In genomic region chr16:31106509-31107464, GRCh38 we compare ENCODE assay signal across 16 cellular contexts. TPM values are rescaled to one million over a fixed set of nuclear protein-coding genes. Genes with fewer than 3 reads are reported as not detected.
A peak's percentile ranks its signal among the peaks of the same experiment; 100 is the strongest.
DNase-seq lines count a peak whose midpoint lies in the region; ATAC-seq and TF ChIP-seq lines count a peak whose summit lies in the region.
"Had no signal": no experiment of that assay in that cellular context is flagged by ENCODE, and none has a peak within 500 bp of the region (broad histone marks: within the 10 kb centered on the region; RNA-seq: fewer than 3 reads in every experiment).

No MANE protein-coding gene starts in this region.

- TF ChIP-seq POLR2A in heart left ventricle (IDR thresholded peaks at IDR 0.05): no peak

- no peaks in the 10 kb centered on the region for H3K27me3 Mint-ChIP-seq in activated CD4-positive, alpha-beta T cell treated with anti-CD3 and anti-CD28 coated beads, Interleukin-2, amount 10 ng/mL, durations not matched to agents 7 days and 5 days
- no peaks in the 10 kb centered on the region for H3K27me3 Mint-ChIP-seq in dendritic cell treated with granulocyte-macrophage colony-stimulating factor and Interleukin-4, amounts not matched to agents 40 ng/mL and 50 ng/mL, for 4 days

- 71 to 84% (median 76%) methylated on average over 28 of the region's 28 CpGs for WGBS in psoas muscle, 3 donors
- 92 to 94% (median 93%) methylated on average over 28 of the region's 28 CpGs for WGBS in heart left ventricle, 4 donors

- no peaks in the 10 kb centered on the region for H4K20me1 ChIP-seq in OCI-LY3 (ENCODE audit: insufficient read depth, low read length)

- H3K4me3 ChIP-seq in OCI-LY3 (ENCODE audit: low read length): peak overlapping the region; percentile 79
- H3K4me3 ChIP-seq in psoas muscle: no peak overlapping the region
- no peak overlapping the region for H3K4me3 ChIP-seq in heart left ventricle
- H3K4me3 ChIP-seq: ovary had no signal

- H3K79me2 ChIP-seq in OCI-LY3 (ENCODE audit: low read length): peaks cover 10% of the 10 kb centered on the region; the same call in 1 of the 2 replicates

- H3K9me3 Mint-ChIP-seq in activated CD4-positive, alpha-beta T cell treated with anti-CD3 and anti-CD28 coated beads, Interleukin-2, amount 10 ng/mL, durations not matched to agents 7 days and 5 days: no peaks in the 10 kb centered on the region
- no peaks in the 10 kb centered on the region for H3K9me3 Mint-ChIP-seq in dendritic cell treated with granulocyte-macrophage colony-stimulating factor and Interleukin-4, amounts not matched to agents 40 ng/mL and 50 ng/mL, for 4 days

- H3K27ac ChIP-seq in OCI-LY3 (ENCODE audit: low read length) (no peak overlapping the region), psoas muscle (peak overlapping the region; percentile 90), heart left ventricle (peak overlapping the region in 6 of 12 donors; percentile 66 to 95 (median 79))

- H3K27me3 ChIP-seq in OCI-LY3 (ENCODE audit: low read depth, low read length) (no peaks in the 10 kb centered on the region), psoas muscle (ENCODE audit: insufficient read depth in 3 of 3, low read length in 2 of 3) (no peaks in the 10 kb centered on the region), heart left ventricle (no peaks in the 10 kb centered on the region)
- H3K27me3 ChIP-seq: esophagus squamous epithelium, ovary, tibial artery had no signal

- H3K9me3 ChIP-seq in OCI-LY3 (ENCODE audit: insufficient read depth, low read length) (no peaks in the 10 kb centered on the region), psoas muscle (no peaks in the 10 kb centered on the region), heart left ventricle (no peaks in the 10 kb centered on the region)
- H3K9me3 ChIP-seq: A549, esophagus squamous epithelium, ovary, tibial artery had no signal

- H3K4me1 Mint-ChIP-seq in activated CD4-positive, alpha-beta T cell treated with anti-CD3 and anti-CD28 coated beads, Interleukin-2, amount 10 ng/mL, durations not matched to agents 7 days and 5 days: peaks cover 29% of the 10 kb centered on the region
- peaks cover 44% of the 10 kb centered on the region for H3K4me1 Mint-ChIP-seq in dendritic cell treated with granulocyte-macrophage colony-stimulating factor and Interleukin-4, amounts not matched to agents 40 ng/mL and 50 ng/mL, for 4 days (ENCODE audit: low read depth)

- peak overlapping the region; percentile 79; the same call in 1 of the 2 replicates for H3K9ac ChIP-seq in OCI-LY3 (ENCODE audit: low read length)

- H3K36me3 Mint-ChIP-seq in activated CD4-positive, alpha-beta T cell treated with anti-CD3 and anti-CD28 coated beads, Interleukin-2, amount 10 ng/mL, durations not matched to agents 7 days and 5 days (ENCODE audit: low read depth): peaks cover 18% of the 10 kb centered on the region
- H3K36me3 Mint-ChIP-seq in dendritic cell treated with granulocyte-macrophage colony-stimulating factor and Interleukin-4, amounts not matched to agents 40 ng/mL and 50 ng/mL, for 4 days (ENCODE audit: low read depth): peaks cover 33% of the 10 kb centered on the region

- peaks cover 13% of the 10 kb centered on the region for H3K4me1 ChIP-seq in OCI-LY3 (ENCODE audit: low read length)
- peaks cover 21% of the 10 kb centered on the region for H3K4me1 ChIP-seq in psoas muscle
- peaks cover 4 to 33% (median 21%) of the 10 kb centered on the region in 12 donors for H3K4me1 ChIP-seq in heart left ventricle

- H2AFZ ChIP-seq in OCI-LY3 (ENCODE audit: low read depth, low read length): no peak overlapping the region

- ATAC-seq in psoas muscle (peak in 2 of 4 donors; percentile 3 to 12), heart left ventricle (no peak), HG02798 (IDR thresholded peaks at IDR 0.05; ENCODE audit: poor library complexity, unreplicated experiment) (no peak)

- peak overlapping the region; percentile 99 for H3K4me2 ChIP-seq in OCI-LY3 (ENCODE audit: low read length)

- DNase-seq in activated CD4-positive, alpha-beta T cell treated with anti-CD3 and anti-CD28 coated beads, Interleukin-2, amount 10 ng/mL, durations not matched to agents 7 days and 5 days: no peak
- DNase-seq in activated CD4-positive, alpha-beta T cell treated with anti-CD3 and anti-CD28 coated beads for 48 hours: no peak
- DNase-seq in psoas muscle (peak in 1 of 2 donors; percentile 51), ecto neural progenitor cell (ENCODE audit: low spot score) (no peak), heart left ventricle (no peak)
- DNase-seq: activated CD4-positive, alpha-beta T cell treated with anti-CD3 and anti-CD28 coated beads, Interleukin-2, amount 50 U/mL, for 1 hour; esophagus squamous epithelium; NCI-H1105; ovary; tibial artery had no signal

- H3K36me3 ChIP-seq in OCI-LY3 (replicated peaks; ENCODE audit: low read depth, low read length) (peaks cover 20% of the 10 kb centered on the region), psoas muscle (ENCODE audit: insufficient read depth in 1 of 2, low read depth in 1 of 2) (peaks cover 0 to 20% of the 10 kb centered on the region in 2 donors), heart left ventricle (peaks cover 0 to 27% (median 23%) of the 10 kb centered on the region in 9 donors)
- H3K36me3 ChIP-seq: ovary had no signal

- intact Hi-C loops in dendritic cell treated with granulocyte-macrophage colony-stimulating factor and Interleukin-4, amounts not matched to agents 40 ng/mL and 50 ng/mL, for 4 days (cut with micrococcal nuclease): loop anchor here (5.0 kb wide), 2 partner anchors 34 to 36 kb away; partner anchors contain the start of genes ZNF646 and ZNF668
- intact Hi-C loops in psoas muscle (cut with DNase I): loop anchor here (5.0 kb wide), 2 partner anchors 36 to 346 kb away; no protein-coding TSS in a partner anchor
- intact Hi-C loops in heart left ventricle (cut with DNase I): loop anchor here in 3 of 10 donors (5.0 kb wide), 1 partner anchor 36 kb away; no protein-coding TSS in a partner anchor

- POLR2A ChIA-PET in activated CD4-positive, alpha-beta T cell treated with anti-CD3 and anti-CD28 coated beads, Interleukin-2, amount 10 ng/mL, durations not matched to agents 7 days and 5 days (lab: Charles Lee): interaction anchor here (1.5 kb wide), 1 partner anchor 11 kb away, joined by 3 read pairs; the partner anchor contains the start of gene KAT8

- TF ChIP-seq CTCF in OCI-LY3 (IDR thresholded peaks at IDR 0.05; ENCODE audit: low read depth, low read length) (no peak), psoas muscle (IDR thresholded peaks at IDR 0.05) (no peak), heart left ventricle (IDR thresholded peaks at IDR 0.05) (no peak)

- CTCF ChIA-PET in activated CD4-positive, alpha-beta T cell treated with anti-CD3 and anti-CD28 coated beads, Interleukin-2, amount 10 ng/mL, durations not matched to agents 7 days and 5 days (lab: Charles Lee): interaction anchor here (0.6 to 1.5 kb wide), 3 partner anchors 14 to 315 kb away, joined by 3 to 5 read pairs (median 3); partner anchors contain the start of gene ZNF668

- peak overlapping the region; percentile 77 for H3K4me3 Mint-ChIP-seq in activated CD4-positive, alpha-beta T cell treated with anti-CD3 and anti-CD28 coated beads, Interleukin-2, amount 10 ng/mL, durations not matched to agents 7 days and 5 days
- H3K4me3 Mint-ChIP-seq in dendritic cell treated with granulocyte-macrophage colony-stimulating factor and Interleukin-4, amounts not matched to agents 40 ng/mL and 50 ng/mL, for 4 days: no peak overlapping the region

- peak overlapping the region; percentile 85 for H3K27ac Mint-ChIP-seq in activated CD4-positive, alpha-beta T cell treated with anti-CD3 and anti-CD28 coated beads, Interleukin-2, amount 10 ng/mL, durations not matched to agents 7 days and 5 days
- peak overlapping the region; percentile 83 for H3K27ac Mint-ChIP-seq in dendritic cell treated with granulocyte-macrophage colony-stimulating factor and Interleukin-4, amounts not matched to agents 40 ng/mL and 50 ng/mL, for 4 days

RNA-seq across cellular contexts. Expression of gene BCKDK, which starts 1.4 kb away (rescaled TPM):
- 10 to 100 TPM; 23.0 to 23.5 TPM for total RNA-seq in activated CD4-positive, alpha-beta T cell treated with anti-CD3 and anti-CD28 coated beads, Interleukin-2, amount 10 ng/mL, durations not matched to agents 7 days and 5 days
- total RNA-seq in psoas muscle: 10 to 100 TPM; 36.7 to 72.8 (median 55.4) TPM
- polyA plus RNA-seq in psoas muscle: 10 to 100 TPM; 46.6 to 58.6 (median 47.3) TPM
- total RNA-seq in heart left ventricle: 100 to 1,000 TPM in 2 of 9 donors, 10 to 100 TPM in 7; 61.9 to 134 (median 70.0) TPM
- 10 to 100 TPM; 42.6 to 57.4 TPM for polyA plus RNA-seq in heart left ventricle

RNA-seq across cellular contexts. Expression of gene KAT8, which starts 10.7 kb away (rescaled TPM):
- total RNA-seq in activated CD4-positive, alpha-beta T cell treated with anti-CD3 and anti-CD28 coated beads, Interleukin-2, amount 10 ng/mL, durations not matched to agents 7 days and 5 days: 10 to 100 TPM; 63.4 to 67.7 TPM
- total RNA-seq in psoas muscle (10 to 100 TPM; 39.9 to 75.4 (median 61.2) TPM), heart left ventricle (10 to 100 TPM; 52.8 to 79.8 (median 64.7) TPM)
- polyA plus RNA-seq in psoas muscle (10 to 100 TPM; 36.1 to 56.7 (median 51.2) TPM), heart left ventricle (10 to 100 TPM; 56.7 to 83.2 TPM)

RNA-seq across cellular contexts. Expression of gene VKORC1, which starts 12.2 kb away (rescaled TPM):
- total RNA-seq in activated CD4-positive, alpha-beta T cell treated with anti-CD3 and anti-CD28 coated beads, Interleukin-2, amount 10 ng/mL, durations not matched to agents 7 days and 5 days: 10 to 100 TPM; 55.5 to 59.3 TPM
- total RNA-seq in psoas muscle: 10 to 100 TPM; 13.3 to 17.8 (median 16.5) TPM
- 10 to 100 TPM; 28.6 to 57.0 (median 48.3) TPM for polyA plus RNA-seq in psoas muscle
- total RNA-seq in heart left ventricle: 10 to 100 TPM; 25.9 to 63.1 (median 42.0) TPM
- polyA plus RNA-seq in heart left ventricle: 100 to 1,000 TPM in 1 of 2 donors, 10 to 100 TPM in 1; 40.2 to 134 TPM

RNA-seq across cellular contexts. Expression of gene PRSS53, which starts 18.0 kb away (rescaled TPM):
- 1 to 10 TPM; 3.5 to 5.7 TPM for total RNA-seq in activated CD4-positive, alpha-beta T cell treated with anti-CD3 and anti-CD28 coated beads, Interleukin-2, amount 10 ng/mL, durations not matched to agents 7 days and 5 days
- total RNA-seq in psoas muscle: under 1 TPM; 0.32 to 0.90 (median 0.48) TPM
- under 1 TPM; 0.17 to 0.56 (median 0.31) TPM for polyA plus RNA-seq in psoas muscle
- 1 to 10 TPM in 1 of 9 donors, under 1 TPM in 8; 0.16 to 1.4 (median 0.44) TPM for total RNA-seq in heart left ventricle
- under 1 TPM; 0.80 to 0.84 TPM for polyA plus RNA-seq in heart left ventricle

RNA-seq across cellular contexts. Expression of gene PRSS8, which starts 28.7 kb away (rescaled TPM):
- total RNA-seq in activated CD4-positive, alpha-beta T cell treated with anti-CD3 and anti-CD28 coated beads, Interleukin-2, amount 10 ng/mL, durations not matched to agents 7 days and 5 days: under 1 TPM in 1 of 2 experiments, not detected in 1; 0.17 TPM
- total RNA-seq in psoas muscle: not detected
- under 1 TPM in 2 of 3 donors, not detected in 1; 0.07 to 0.22 TPM for polyA plus RNA-seq in psoas muscle
- total RNA-seq in heart left ventricle: under 1 TPM in 4 of 9 donors, not detected in 5; 0.17 to 0.44 (median 0.39) TPM
- polyA plus RNA-seq in heart left ventricle: under 1 TPM; 0.17 to 0.23 TPM
- total RNA-seq: chondrocyte, lung microvascular endothelial cell had no signal
